8 cellular contexts compared by ENCODE assay signal in the genomic region with DNA sequence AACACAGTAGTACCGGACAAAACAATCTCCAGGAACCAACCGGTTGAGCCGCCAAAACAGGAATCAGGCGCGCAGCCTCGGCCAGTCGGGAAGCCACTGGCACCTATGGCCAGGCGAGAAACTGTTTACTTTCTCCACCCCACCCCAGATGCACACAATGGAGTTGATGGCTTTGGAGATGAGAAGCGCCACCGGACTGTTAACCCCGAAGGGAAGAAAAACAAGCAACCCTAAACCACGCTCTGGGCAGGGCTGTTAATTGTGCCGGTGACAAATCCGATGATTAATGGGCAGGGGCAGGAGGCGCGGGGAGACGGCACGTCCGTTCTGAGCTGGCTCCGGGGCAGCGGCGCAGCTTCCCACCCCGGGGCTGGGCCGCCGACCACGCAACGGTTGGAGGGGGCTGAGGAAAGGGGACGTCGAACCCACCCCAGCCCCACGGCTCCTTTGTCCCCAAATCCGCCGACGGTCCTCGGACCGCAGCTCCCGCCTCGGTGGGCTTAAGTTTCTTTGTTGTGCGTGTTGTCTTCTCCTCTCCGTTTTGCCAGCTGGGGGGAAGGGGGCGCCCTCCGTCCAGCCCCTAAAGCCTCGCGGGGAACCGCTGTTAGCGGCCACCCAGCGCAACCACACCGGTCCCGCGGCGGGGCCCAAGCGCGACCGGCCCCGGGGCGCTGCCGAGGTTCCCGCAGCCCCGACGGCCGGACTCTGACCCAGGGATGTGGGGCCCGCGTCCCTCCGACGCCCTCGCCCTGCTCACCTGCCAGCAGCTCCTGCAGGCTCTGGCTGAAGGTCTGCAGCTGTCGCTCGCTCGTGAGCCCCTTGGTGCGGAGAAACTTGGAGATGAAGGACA. TPM values are rescaled to one million over a fixed set of nuclear protein-coding genes. Genes with fewer than 3 reads are reported as not detected.
A peak's percentile ranks its signal among the peaks of the same experiment; 100 is the strongest.
DNase-seq lines count a peak whose midpoint lies in the region; ATAC-seq, FAIRE-seq and TF ChIP-seq lines count a peak whose summit lies in the region.

No MANE protein-coding gene starts in this region.

- peaks cover 79% of the 10 kb centered on the region for H3K36me3 Mint-ChIP-seq in CD8-positive, alpha-beta T cell
- H3K36me3 Mint-ChIP-seq in activated CD4-positive, alpha-beta memory T cell treated with anti-CD3 and anti-CD28 coated beads, Interleukin-2, amount 10 ng/mL, durations not matched to agents 7 days and 5 days (ENCODE audit: low read depth), result peaks cover 68% of the 10 kb centered on the region

- no peaks in the 10 kb centered on the region for H3K27me3 Mint-ChIP-seq in CD8-positive, alpha-beta T cell (ENCODE audit: low read depth)
- H3K27me3 Mint-ChIP-seq in activated CD4-positive, alpha-beta memory T cell treated with anti-CD3 and anti-CD28 coated beads, Interleukin-2, amount 10 ng/mL, durations not matched to agents 7 days and 5 days, result no peaks in the 10 kb centered on the region

- TF ChIP-seq CTCF in CD8-positive, alpha-beta T cell (IDR thresholded peaks at IDR 0.05), result no peak

- H3K27ac Mint-ChIP-seq in CD8-positive, alpha-beta T cell, result peak overlapping the region; percentile 99
- H3K27ac Mint-ChIP-seq in activated CD4-positive, alpha-beta memory T cell treated with anti-CD3 and anti-CD28 coated beads, Interleukin-2, amount 10 ng/mL, durations not matched to agents 7 days and 5 days, result peak overlapping the region; percentile 98

- no peak for FAIRE-seq in HTR-8/SVneo (lab: Jason Lieb, UNC)

- POLR2A ChIA-PET in CD8-positive, alpha-beta T cell (lab: Charles Lee), result interaction anchor here (0.6 to 6.6 kb wide), 77 partner anchors 7 to 763 kb away, joined by 3 to 185 read pairs (median 7); no protein-coding TSS in a partner anchor
- POLR2A ChIA-PET in activated CD4-positive, alpha-beta memory T cell treated with anti-CD3 and anti-CD28 coated beads, Interleukin-2, amount 10 ng/mL, durations not matched to agents 7 days and 5 days (lab: Charles Lee), result interaction anchor here (0.6 to 7.0 kb wide), 63 partner anchors 11 to 784 kb away, joined by 3 to 397 read pairs (median 8); partner anchors contain the start of gene EEA1

- peaks cover 47% of the 10 kb centered on the region for H3K36me3 ChIP-seq in CD8-positive, alpha-beta T cell (ENCODE audit: insufficient read depth, low read length)
- peaks cover 51% of the 10 kb centered on the region for H3K36me3 ChIP-seq in effector memory CD4-positive, alpha-beta T cell (ENCODE audit: control insufficient read depth, insufficient read depth, low read length)
- H3K36me3 ChIP-seq in mesodermal cell (ENCODE audit: control insufficient read depth, insufficient read depth, low read length), result peaks cover 27% of the 10 kb centered on the region

- peaks cover 20% of the 10 kb centered on the region for H3K4me1 ChIP-seq in CD8-positive, alpha-beta T cell (ENCODE audit: insufficient read depth, low read length)
- H3K4me1 ChIP-seq in effector memory CD4-positive, alpha-beta T cell (ENCODE audit: control insufficient read depth, insufficient read depth, low read length, poor library complexity, severe bottlenecking), result no peaks in the 10 kb centered on the region
- H3K4me1 ChIP-seq in mesodermal cell (ENCODE audit: control insufficient read depth, insufficient read depth, low read length, poor library complexity, severe bottlenecking), result peaks cover 15% of the 10 kb centered on the region

- H3K4me3 ChIP-seq in CD8-positive, alpha-beta T cell (ENCODE audit: low read depth, low read length), result peak overlapping the region; percentile 66
- H3K4me3 ChIP-seq in effector memory CD4-positive, alpha-beta T cell (ENCODE audit: insufficient read depth, low read depth, low read length, poor library complexity, severe bottlenecking), result peak overlapping the region; percentile 87
- peak overlapping the region; percentile 96 for H3K4me3 ChIP-seq in mesodermal cell (ENCODE audit: extremely low read depth, insufficient read depth, low read length, poor library complexity, severe bottlenecking)

- no peaks in the 10 kb centered on the region for H3K9me3 Mint-ChIP-seq in CD8-positive, alpha-beta T cell
- H3K9me3 Mint-ChIP-seq in activated CD4-positive, alpha-beta memory T cell treated with anti-CD3 and anti-CD28 coated beads, Interleukin-2, amount 10 ng/mL, durations not matched to agents 7 days and 5 days, result no peaks in the 10 kb centered on the region

- no peaks in the 10 kb centered on the region for H3K9me3 ChIP-seq in CD8-positive, alpha-beta T cell (ENCODE audit: low read length)
- H3K9me3 ChIP-seq in effector memory CD4-positive, alpha-beta T cell (ENCODE audit: control insufficient read depth, low read length), result no peaks in the 10 kb centered on the region
- H3K9me3 ChIP-seq in mesodermal cell (ENCODE audit: control insufficient read depth, low read length), result no peaks in the 10 kb centered on the region

- peak overlapping the region; percentile 96 for H3K4me3 Mint-ChIP-seq in CD8-positive, alpha-beta T cell
- H3K4me3 Mint-ChIP-seq in activated CD4-positive, alpha-beta memory T cell treated with anti-CD3 and anti-CD28 coated beads, Interleukin-2, amount 10 ng/mL, durations not matched to agents 7 days and 5 days, result peak overlapping the region; percentile 99

- H3K27me3 ChIP-seq in CD8-positive, alpha-beta T cell (ENCODE audit: insufficient read depth, low read length), result no peaks in the 10 kb centered on the region
- no peaks in the 10 kb centered on the region for H3K27me3 ChIP-seq in effector memory CD4-positive, alpha-beta T cell (replicated peaks; ENCODE audit: control insufficient read depth, insufficient read depth, low read length, poor library complexity, severe bottlenecking)

- intact Hi-C loops in CD8-positive, alpha-beta T cell (cut with DNase I, micrococcal nuclease), result loop anchor here (1.0 to 10.0 kb wide), 17 partner anchors 62 to 1300 kb away; partner anchors contain the start of genes EEA1 (in 1 of the 2) and UBE2N (in 1 of the 2)

- WGBS in mesodermal cell (ENCODE audit: insufficient coverage in 2 of 2), 2 experiments, result 0% methylated on average over 44 to 61 of the region's 69 CpGs

- peak; percentile 33 to 80 (median 51) for DNase-seq in CD8-positive, alpha-beta T cell
- DNase-seq in H4 (ENCODE audit: low spot score) (peak; percentile 44), NCI-H345 treated with DMSO at 0.1 percent for 48 hours (lab: John Stamatoyannopoulos, UW; ENCODE audit: unreplicated experiment) (peak; percentile 38), HTR-8/SVneo (ENCODE audit: insufficient read length, low spot score) (no peak)
- DNase-seq in activated CD4-positive, alpha-beta memory T cell treated with anti-CD3 and anti-CD28 coated beads, Interleukin-2, amount 10 ng/mL, durations not matched to agents 7 days and 5 days, result peak; percentile 67
- peak; percentile 8 to 31 (median 18) for DNase-seq in effector memory CD4-positive, alpha-beta T cell
- peak; percentile 25 for DNase-seq in stimulated activated CD8-positive, alpha-beta memory T cell treated with anti-CD3 and anti-CD28 coated beads, Interleukin-15, amount 100 ng/mL, for 1 hour (ENCODE audit: low read depth)

- ATAC-seq in CD8-positive, alpha-beta T cell, result no peak

- peak overlapping the region; percentile 92 for H3K27ac ChIP-seq in CD8-positive, alpha-beta T cell (ENCODE audit: low read depth, low read length)
- peak overlapping the region; percentile 91 for H3K27ac ChIP-seq in effector memory CD4-positive, alpha-beta T cell (ENCODE audit: insufficient read depth, low read length, poor library complexity, severe bottlenecking)
- H3K27ac ChIP-seq in mesodermal cell (ENCODE audit: low read depth, low read length, severe bottlenecking), result peak overlapping the region; percentile 91

- CTCF ChIA-PET in CD8-positive, alpha-beta T cell (lab: Charles Lee), result interaction anchor here (0.7 to 4.0 kb wide), 23 partner anchors 11 to 763 kb away, joined by 3 to 38 read pairs (median 5); no protein-coding TSS in a partner anchor
- CTCF ChIA-PET in activated CD4-positive, alpha-beta memory T cell treated with anti-CD3 and anti-CD28 coated beads, Interleukin-2, amount 10 ng/mL, durations not matched to agents 7 days and 5 days (lab: Charles Lee), result interaction anchor here (0.9 to 4.8 kb wide), 25 partner anchors 7 to 763 kb away, joined by 3 to 48 read pairs (median 8); no protein-coding TSS in a partner anchor

- peaks cover 23% of the 10 kb centered on the region for H3K4me1 Mint-ChIP-seq in CD8-positive, alpha-beta T cell (ENCODE audit: low read depth)
- H3K4me1 Mint-ChIP-seq in activated CD4-positive, alpha-beta memory T cell treated with anti-CD3 and anti-CD28 coated beads, Interleukin-2, amount 10 ng/mL, durations not matched to agents 7 days and 5 days, result peaks cover 31% of the 10 kb centered on the region

RNA-seq across cellular contexts. Expression of gene BTG1, which starts 0.8 kb away (rescaled TPM):
- 1,000 to 10,000 TPM; 1,847 to 1,850 TPM for total RNA-seq in CD8-positive, alpha-beta T cell
- 4.5 and 5.1 TPM in 2 replicates for total RNA-seq in H4 (2014; rRNA removed; shearing (Covaris generic))
- total RNA-seq in activated CD4-positive, alpha-beta memory T cell treated with anti-CD3 and anti-CD28 coated beads, Interleukin-2, amount 10 ng/mL, durations not matched to agents 7 days and 5 days, result 100 to 1,000 TPM; 217 to 227 TPM
- polyA plus RNA-seq in mesodermal cell (2013, experiment 1 of 2), result 57.9 TPM
- 48.3 TPM for polyA plus RNA-seq in mesodermal cell (2013, experiment 2 of 2)

Comparison
In these comparisons a context has a peak if more than half of its experiments do, and no peak if none do; other contexts are left out.
1. RNA of gene BTG1, which starts 0.8 kb away (total RNA-seq): 1,847 to 1,850 TPM in CD8-positive, alpha-beta T cell and 217 to 227 TPM in activated CD4-positive, alpha-beta memory T cell treated with anti-CD3 and anti-CD28 coated beads, Interleukin-2, amount 10 ng/mL, durations not matched to agents 7 days and 5 days; 4.5 to 5.1 TPM in H4; every median in the first group is over 10 times any median in the second.
2. Peak in every context shown above with its lines, with median percentiles within 50 percentile points of each other: H3K27ac ChIP-seq and H3K4me3 ChIP-seq.